Comparison of ENCODE assay signal across 17 cellular contexts in genomic region chr15:95994418-95994817, GRCh38.
DNase-seq lines count a peak whose midpoint lies in the region; ATAC-seq lines count a peak whose summit lies in the region.
"Had no signal": no experiment of that assay in that cellular context is flagged by ENCODE, and none has a peak within 500 bp of the region (broad histone marks: within the 10 kb centered on the region; RNA-seq: fewer than 3 reads in every experiment).

No MANE protein-coding gene starts in this region.

- H3K27me3 ChIP-seq in mesenchymal stem cell (ENCODE audit: control insufficient read depth in 1 of 2, insufficient read depth in 1 of 2, low read length in 2 of 2): no peaks in the 10 kb centered on the region

- no peak overlapping the region for H3K4ac ChIP-seq in mesenchymal stem cell (ENCODE audit: low read depth in 1 of 2, low read length in 2 of 2)

- H3K23ac ChIP-seq in mesenchymal stem cell (ENCODE audit: low read length in 2 of 2): no peak overlapping the region

- no peak overlapping the region for H2AFZ ChIP-seq in mesenchymal stem cell (ENCODE audit: low read depth, low read length)
- H2AFZ ChIP-seq: GM23338 had no signal

- no peaks in the 10 kb centered on the region for H3K4me1 ChIP-seq in mesenchymal stem cell (ENCODE audit: control insufficient read depth, insufficient read depth, low read depth, low read length)

- H3K36me3 ChIP-seq in mesenchymal stem cell (ENCODE audit: control insufficient read depth in 1 of 2, insufficient read depth in 2 of 2, low read depth in 1 of 2, low read length in 2 of 2): no peaks in the 10 kb centered on the region
- H3K36me3 ChIP-seq: thoracic aorta had no signal

- H3K9ac ChIP-seq in mesenchymal stem cell (ENCODE audit: low read length): no peak overlapping the region

- H2BK15ac ChIP-seq in mesenchymal stem cell (ENCODE audit: low read depth, poor library complexity, severe bottlenecking): no peak overlapping the region

- H2BK12ac ChIP-seq in mesenchymal stem cell (ENCODE audit: low read length in 2 of 2): no peak overlapping the region

- 38% methylated on average over 4 of the region's 4 CpGs for WGBS in mesenchymal stem cell

- no peak for ATAC-seq in HG03175 (IDR thresholded peaks at IDR 0.05; ENCODE audit: unreplicated experiment)
- ATAC-seq in HG03457 (IDR thresholded peaks at IDR 0.05; ENCODE audit: unreplicated experiment): no peak
- ATAC-seq in GM19395 (IDR thresholded peaks at IDR 0.05; ENCODE audit: unreplicated experiment): no peak
- ATAC-seq in GM19035 (IDR thresholded peaks at IDR 0.05; ENCODE audit: unreplicated experiment): no peak
- ATAC-seq: GM23338, natural killer cell, Panc1 had no signal

- H3K9me3 ChIP-seq in mesenchymal stem cell (ENCODE audit: control insufficient read depth, low read length): no peaks in the 10 kb centered on the region
- H3K9me3 ChIP-seq: thoracic aorta had no signal

- no peak overlapping the region for H2BK5ac ChIP-seq in mesenchymal stem cell (ENCODE audit: low read depth, low read length, poor library complexity, severe bottlenecking)

- H2BK120ac ChIP-seq in mesenchymal stem cell (ENCODE audit: low read depth, low read length): no peak overlapping the region

- no peak overlapping the region for H3K27ac ChIP-seq in mesenchymal stem cell (ENCODE audit: low read length, poor library complexity, severe bottlenecking)
- H3K27ac ChIP-seq: thoracic aorta had no signal

- no peak overlapping the region for H3K14ac ChIP-seq in mesenchymal stem cell (ENCODE audit: low read length in 2 of 2)

- no peak overlapping the region for H3K4me2 ChIP-seq in mesenchymal stem cell (ENCODE audit: low read length, poor library complexity, severe bottlenecking)
- H3K4me2 ChIP-seq: GM23338 had no signal

- no peak overlapping the region for H2AK5ac ChIP-seq in mesenchymal stem cell (ENCODE audit: low read length, severe bottlenecking)

- DNase-seq in Daoy (ENCODE audit: low read depth) (peak; percentile 11), M059J (ENCODE audit: low read depth) (peak; percentile 59), dermis blood vessel endothelial cell (peak; percentile 12), mesenchymal stem cell (peak; percentile 36)
- DNase-seq: activated CD4-positive, alpha-beta T cell treated with anti-CD3 and anti-CD28 coated beads, Interleukin-2, amount 50 U/mL, for 48 hours; activated T-cell treated with anti-CD3 and anti-CD28 coated beads, Interleukin-2, amount 50 U/mL, for 48 hours; Karpas-422; natural killer cell; NCI-H1436 treated with DMSO at 0.1 percent for 48 hours had no signal

- no peak overlapping the region for H3K4me3 ChIP-seq in mesenchymal stem cell (ENCODE audit: insufficient read depth in 1 of 2, low read depth in 1 of 2, low read length in 2 of 2)
- H3K4me3 ChIP-seq: GM23338, lung, thoracic aorta had no signal

- H4K8ac ChIP-seq in mesenchymal stem cell (ENCODE audit: low read length): no peak overlapping the region

- no peaks in the 10 kb centered on the region for H3K79me1 ChIP-seq in mesenchymal stem cell (replicated peaks; ENCODE audit: low read length, poor library complexity, severe bottlenecking)

- no peak overlapping the region for H3K18ac ChIP-seq in mesenchymal stem cell (ENCODE audit: low read depth in 1 of 2, low read length in 2 of 2)

- H4K91ac ChIP-seq in mesenchymal stem cell (ENCODE audit: low read length): no peak overlapping the region
